In genomic region chr18:11115268-11115667, GRCh38 we compare ENCODE assay signal across 19 cellular contexts. TPM values are rescaled to one million over a fixed set of nuclear protein-coding genes. Genes with fewer than 3 reads are reported as not detected.
"Had no signal": no experiment of that assay in that cellular context is flagged by ENCODE, and none has a peak within 500 bp of the region (broad histone marks: within the 10 kb centered on the region; RNA-seq: fewer than 3 reads in every experiment).

No MANE protein-coding gene starts in this region.

- H3K27ac ChIP-seq: dorsolateral prefrontal cortex, sigmoid colon, thoracic aorta, upper lobe of right lung had no signal

- H3K9me3 ChIP-seq: sigmoid colon, thoracic aorta, upper lobe of right lung had no signal

- H3K27me3 ChIP-seq: sigmoid colon, upper lobe of right lung had no signal

- DNase-seq: activated B cell treated with CpG ODN at 0.5 μM for 24 hours; activated CD4-positive, alpha-beta T cell treated with anti-CD3 and anti-CD28 coated beads, Interleukin-2, amount 10 ng/mL, durations not matched to agents 24 days and 14 days; activated CD8-positive, alpha-beta memory T cell treated with anti-CD3 and anti-CD28 coated beads, Interleukin-2, amount 50 U/mL, for 4 hours; activated CD8-positive, alpha-beta T cell treated with anti-CD3 and anti-CD28 coated beads, Interleukin-2, amount 10 ng/mL, durations not matched to agents 7 days and 5 days; activated effector memory CD4-positive, alpha-beta T cell treated with anti-CD3 and anti-CD28 coated beads, Interleukin-2, amount 50 U/mL, for 16 hours; activated T-cell treated with anti-CD3 and anti-CD28 coated beads, Interleukin-2, amount 50 U/mL, for 48 hours; dorsolateral prefrontal cortex; endodermal cell; erythroblast; hippocampal formation; kidney glomerular epithelial cell; nephron progenitor cell; sigmoid colon; SW 1271; upper lobe of right lung had no signal

- H3K36me3 ChIP-seq: sigmoid colon, thoracic aorta, upper lobe of right lung had no signal

- FAIRE-seq: TTC549 had no signal

- ATAC-seq: activated CD8-positive, alpha-beta T cell treated with anti-CD3 and anti-CD28 coated beads, Interleukin-2, amount 10 ng/mL, durations not matched to agents 7 days and 5 days; stimulated activated effector memory CD8-positive, alpha-beta T cell treated with anti-CD3 and anti-CD28 coated beads, Interleukin-12 subunit alpha, Interleukin-12 subunit beta, amount 100 ng/mL, for 72 hours; upper lobe of right lung had no signal

- H3K4me3 ChIP-seq: dorsolateral prefrontal cortex, sigmoid colon, thoracic aorta, upper lobe of right lung had no signal

- H3K4me1 ChIP-seq: sigmoid colon, upper lobe of right lung had no signal

RNA-seq across cellular contexts. Expression of gene PIEZO2, which starts 34.1 kb away (rescaled TPM):
- total RNA-seq: activated B cell treated with CpG ODN at 0.5 μM for 24 hours; activated CD4-positive, alpha-beta T cell treated with anti-CD3 and anti-CD28 coated beads, Interleukin-2, amount 10 ng/mL, durations not matched to agents 24 days and 14 days; activated CD8-positive, alpha-beta T cell treated with anti-CD3 and anti-CD28 coated beads, Interleukin-2, amount 10 ng/mL, durations not matched to agents 7 days and 5 days; T-helper 2 cell treated with Interferon-gamma antibody and Interleukin-4, amounts not matched to agents 100 ng/mL and 5 ng/mL, for 36 hours had no signal
